ENCODE assay signal across 1 cellular context in the genomic region with DNA sequence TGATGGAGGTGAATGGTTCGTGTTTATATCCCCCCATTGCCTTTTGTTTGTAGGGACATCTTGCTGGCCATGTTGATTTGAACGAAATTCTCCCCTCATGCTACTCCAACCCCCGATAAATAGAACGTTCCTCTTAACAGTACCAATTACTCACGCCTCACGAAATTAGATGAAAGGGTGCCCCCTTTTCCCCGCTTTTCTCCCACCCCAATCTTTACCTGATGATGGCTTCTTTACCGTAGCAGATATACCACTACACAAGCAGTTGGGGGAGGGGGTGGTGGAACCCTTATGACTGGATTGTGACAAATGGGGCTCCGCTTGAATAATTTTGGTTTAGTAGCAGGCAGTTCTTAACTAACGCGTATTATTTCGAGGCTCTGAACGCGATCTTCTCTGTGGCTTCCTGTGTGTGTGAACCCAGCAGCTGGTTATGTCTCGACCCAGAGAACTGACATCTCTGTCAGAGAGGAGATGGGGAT.
TF ChIP-seq lines count a peak whose summit lies in the region.

No MANE protein-coding gene starts in this region.

TF ChIP-seq in GM12878, 131 proteins besides CTCF, POLR2A, EP300 and RAD21 (continued from another document):
- TF ChIP-seq, protein P1, sequence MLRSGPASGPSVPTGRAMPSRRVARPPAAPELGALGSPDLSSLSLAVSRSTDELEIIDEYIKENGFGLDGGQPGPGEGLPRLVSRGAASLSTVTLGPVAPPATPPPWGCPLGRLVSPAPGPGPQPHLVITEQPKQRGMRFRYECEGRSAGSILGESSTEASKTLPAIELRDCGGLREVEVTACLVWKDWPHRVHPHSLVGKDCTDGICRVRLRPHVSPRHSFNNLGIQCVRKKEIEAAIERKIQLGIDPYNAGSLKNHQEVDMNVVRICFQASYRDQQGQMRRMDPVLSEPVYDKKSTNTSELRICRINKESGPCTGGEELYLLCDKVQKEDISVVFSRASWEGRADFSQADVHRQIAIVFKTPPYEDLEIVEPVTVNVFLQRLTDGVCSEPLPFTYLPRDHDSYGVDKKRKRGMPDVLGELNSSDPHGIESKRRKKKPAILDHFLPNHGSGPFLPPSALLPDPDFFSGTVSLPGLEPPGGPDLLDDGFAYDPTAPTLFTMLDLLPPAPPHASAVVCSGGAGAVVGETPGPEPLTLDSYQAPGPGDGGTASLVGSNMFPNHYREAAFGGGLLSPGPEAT (IDR thresholded peaks at IDR 0.05; ENCODE audit: low read depth) = peak; percentile 32; the same call in 1 of the 2 replicates
- TF ChIP-seq IKZF2 (IDR thresholded peaks at IDR 0.05) (peak in 1 of 2 experiments; percentile 30; a peak in 1 of 4 replicates), SMAD5 (IDR thresholded peaks at IDR 0.05; ENCODE audit: low read depth) (no peak), SPI1 (IDR thresholded peaks at IDR 0.05; ENCODE audit: borderline replicate concordance, insufficient read depth, low read depth, low read length) (0 out of 2 replicates have a peak, but pooled peaks have one; percentile 4), POLR2AphosphoS5 (IDR thresholded peaks at IDR 0.05; ENCODE audit: low read length) (peak; percentile 92), RELA (IDR thresholded peaks at IDR 0.05; ENCODE audit: borderline replicate concordance, partially characterized antibody) (no peak)
- TF ChIP-seq, protein P2, sequence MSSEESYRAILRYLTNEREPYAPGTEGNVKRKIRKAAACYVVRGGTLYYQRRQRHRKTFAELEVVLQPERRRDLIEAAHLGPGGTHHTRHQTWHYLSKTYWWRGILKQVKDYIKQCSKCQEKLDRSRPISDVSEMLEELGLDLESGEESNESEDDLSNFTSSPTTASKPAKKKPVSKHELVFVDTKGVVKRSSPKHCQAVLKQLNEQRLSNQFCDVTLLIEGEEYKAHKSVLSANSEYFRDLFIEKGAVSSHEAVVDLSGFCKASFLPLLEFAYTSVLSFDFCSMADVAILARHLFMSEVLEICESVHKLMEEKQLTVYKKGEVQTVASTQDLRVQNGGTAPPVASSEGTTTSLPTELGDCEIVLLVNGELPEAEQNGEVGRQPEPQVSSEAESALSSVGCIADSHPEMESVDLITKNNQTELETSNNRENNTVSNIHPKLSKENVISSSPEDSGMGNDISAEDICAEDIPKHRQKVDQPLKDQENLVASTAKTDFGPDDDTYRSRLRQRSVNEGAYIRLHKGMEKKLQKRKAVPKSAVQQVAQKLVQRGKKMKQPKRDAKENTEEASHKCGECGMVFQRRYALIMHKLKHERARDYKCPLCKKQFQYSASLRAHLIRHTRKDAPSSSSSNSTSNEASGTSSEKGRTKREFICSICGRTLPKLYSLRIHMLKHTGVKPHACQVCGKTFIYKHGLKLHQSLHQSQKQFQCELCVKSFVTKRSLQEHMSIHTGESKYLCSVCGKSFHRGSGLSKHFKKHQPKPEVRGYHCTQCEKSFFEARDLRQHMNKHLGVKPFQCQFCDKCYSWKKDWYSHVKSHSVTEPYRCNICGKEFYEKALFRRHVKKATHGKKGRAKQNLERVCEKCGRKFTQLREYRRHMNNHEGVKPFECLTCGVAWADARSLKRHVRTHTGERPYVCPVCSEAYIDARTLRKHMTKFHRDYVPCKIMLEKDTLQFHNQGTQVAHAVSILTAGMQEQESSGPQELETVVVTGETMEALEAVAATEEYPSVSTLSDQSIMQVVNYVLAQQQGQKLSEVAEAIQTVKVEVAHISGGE (CRISPR knock-in tag; IDR thresholded peaks at IDR 0.05) = no peak
- TF ChIP-seq, protein P3, sequence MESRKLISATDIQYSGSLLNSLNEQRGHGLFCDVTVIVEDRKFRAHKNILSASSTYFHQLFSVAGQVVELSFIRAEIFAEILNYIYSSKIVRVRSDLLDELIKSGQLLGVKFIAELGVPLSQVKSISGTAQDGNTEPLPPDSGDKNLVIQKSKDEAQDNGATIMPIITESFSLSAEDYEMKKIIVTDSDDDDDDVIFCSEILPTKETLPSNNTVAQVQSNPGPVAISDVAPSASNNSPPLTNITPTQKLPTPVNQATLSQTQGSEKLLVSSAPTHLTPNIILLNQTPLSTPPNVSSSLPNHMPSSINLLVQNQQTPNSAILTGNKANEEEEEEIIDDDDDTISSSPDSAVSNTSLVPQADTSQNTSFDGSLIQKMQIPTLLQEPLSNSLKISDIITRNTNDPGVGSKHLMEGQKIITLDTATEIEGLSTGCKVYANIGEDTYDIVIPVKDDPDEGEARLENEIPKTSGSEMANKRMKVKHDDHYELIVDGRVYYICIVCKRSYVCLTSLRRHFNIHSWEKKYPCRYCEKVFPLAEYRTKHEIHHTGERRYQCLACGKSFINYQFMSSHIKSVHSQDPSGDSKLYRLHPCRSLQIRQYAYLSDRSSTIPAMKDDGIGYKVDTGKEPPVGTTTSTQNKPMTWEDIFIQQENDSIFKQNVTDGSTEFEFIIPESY (IDR thresholded peaks at IDR 0.05) = no peak
- TF ChIP-seq, protein P4, sequence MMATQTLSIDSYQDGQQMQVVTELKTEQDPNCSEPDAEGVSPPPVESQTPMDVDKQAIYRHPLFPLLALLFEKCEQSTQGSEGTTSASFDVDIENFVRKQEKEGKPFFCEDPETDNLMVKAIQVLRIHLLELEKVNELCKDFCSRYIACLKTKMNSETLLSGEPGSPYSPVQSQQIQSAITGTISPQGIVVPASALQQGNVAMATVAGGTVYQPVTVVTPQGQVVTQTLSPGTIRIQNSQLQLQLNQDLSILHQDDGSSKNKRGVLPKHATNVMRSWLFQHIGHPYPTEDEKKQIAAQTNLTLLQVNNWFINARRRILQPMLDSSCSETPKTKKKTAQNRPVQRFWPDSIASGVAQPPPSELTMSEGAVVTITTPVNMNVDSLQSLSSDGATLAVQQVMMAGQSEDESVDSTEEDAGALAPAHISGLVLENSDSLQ (IDR thresholded peaks at IDR 0.05) = peak; percentile 59; the same call in 1 of the 2 replicates
